In the genomic region with DNA sequence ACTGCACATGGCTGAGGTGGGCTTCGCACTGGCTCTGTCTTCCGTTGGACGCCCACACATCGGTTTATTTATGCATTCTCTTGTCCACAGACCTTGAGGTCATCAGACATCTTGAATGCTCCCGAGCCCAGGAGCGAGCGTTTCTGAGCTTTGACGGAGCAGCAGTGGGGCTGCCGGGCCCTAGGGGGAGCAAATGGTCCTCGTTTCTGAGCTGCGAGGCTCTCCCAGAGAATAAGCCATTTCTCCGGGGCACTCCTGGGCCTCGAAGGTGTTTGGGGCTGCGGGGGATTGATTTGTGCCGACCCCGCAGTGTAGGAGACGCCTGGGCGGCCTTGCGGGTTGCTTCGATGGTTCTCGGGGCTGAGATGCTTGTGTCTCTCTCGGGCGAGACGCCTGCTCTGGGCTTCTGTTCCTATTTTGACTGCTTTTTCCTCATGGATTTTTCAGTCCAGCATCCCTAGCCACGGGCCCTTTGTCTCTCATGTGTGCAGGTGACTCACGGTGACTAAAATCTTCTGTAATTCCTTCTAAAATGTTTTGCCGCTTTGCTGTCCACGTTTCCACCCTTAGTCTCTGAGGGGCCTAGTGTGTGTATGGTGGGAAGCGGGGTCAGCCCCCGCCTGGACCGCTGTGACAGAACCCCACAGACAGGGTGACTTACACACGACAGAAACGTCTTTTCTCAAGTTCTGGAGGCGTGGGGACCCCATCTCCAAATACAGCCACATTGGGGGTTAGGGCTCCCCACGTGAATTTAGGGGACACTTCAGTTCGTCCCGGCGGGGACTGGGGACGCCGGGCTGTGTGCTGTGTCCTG, we compare ENCODE assay signal across 8 cellular contexts.
DNase-seq lines count a peak whose midpoint lies in the region; ATAC-seq and TF ChIP-seq lines count a peak whose summit lies in the region.

No MANE protein-coding gene starts in this region.

- H3K9me2 ChIP-seq in OCI-LY7 (ENCODE audit: insufficient read depth, low read length): no peaks in the 10 kb centered on the region

- no peaks in the 10 kb centered on the region for H3K27me3 Mint-ChIP-seq in stimulated activated naive CD8-positive, alpha-beta T cell treated with anti-CD3 and anti-CD28 coated beads, Interleukin-15, Interleukin-2, amounts not matched to agents 100 ng/mL and 50 ng/mL, for 24 hours

- no peaks in the 10 kb centered on the region for H3K36me3 ChIP-seq in OCI-LY7 (ENCODE audit: insufficient read depth, low read length)
- H3K36me3 ChIP-seq in kidney epithelial cell (ENCODE audit: control insufficient read depth, insufficient read depth, low read length): no peaks in the 10 kb centered on the region

- no peaks in the 10 kb centered on the region for H4K20me1 ChIP-seq in OCI-LY7 (ENCODE audit: insufficient read depth, low read length)

- H2AFZ ChIP-seq in OCI-LY7 (ENCODE audit: low read length): no peak overlapping the region

- H3K4me1 ChIP-seq in OCI-LY7 (ENCODE audit: insufficient read depth, low read length, poor library complexity, severe bottlenecking): peaks cover 7% of the 10 kb centered on the region

- ATAC-seq in HG03039 (IDR thresholded peaks at IDR 0.05; ENCODE audit: unreplicated experiment) (no peak), GM18519 (IDR thresholded peaks at IDR 0.05; ENCODE audit: low FRiP score, unreplicated experiment) (no peak)

- H3K79me2 ChIP-seq in OCI-LY7 (ENCODE audit: insufficient read depth, low read depth, low read length): no peaks in the 10 kb centered on the region

- CTCF ChIA-PET in OCI-LY7 (lab: Charles Lee; ENCODE audit: unreplicated experiment): interaction anchor here (0.6 kb wide), 1 partner anchor 61 kb away, joined by 4 read pairs; no protein-coding TSS in a partner anchor

- H3K4me3 ChIP-seq in OCI-LY7 (ENCODE audit: low read depth, low read length, poor library complexity, severe bottlenecking) (peak overlapping the region; percentile 63), cardiac fibroblast (replicated peaks in 1 of 2; ENCODE audit: low read depth in 2 of 2, low read length in 2 of 2) (peak overlapping the region; percentile 44 to 48), kidney epithelial cell (ENCODE audit: low read depth, low read length) (peak overlapping the region; percentile 49)

- POLR2A ChIA-PET in OCI-LY7 (lab: Charles Lee): no interaction called here

- peak overlapping the region; percentile 78 for H3K4me3 Mint-ChIP-seq in stimulated activated naive CD8-positive, alpha-beta T cell treated with anti-CD3 and anti-CD28 coated beads, Interleukin-15, Interleukin-2, amounts not matched to agents 100 ng/mL and 50 ng/mL, for 24 hours

- no peaks in the 10 kb centered on the region for H3K27me3 ChIP-seq in kidney epithelial cell (ENCODE audit: control insufficient read depth, insufficient read depth, low read length)

- TF ChIP-seq CTCF in OCI-LY7 (conservative IDR thresholded peaks at IDR 0.05; ENCODE audit: low read length): peak; percentile 30; the same call in 1 of the 2 replicates
- peak; percentile 64 for TF ChIP-seq CTCF in cardiac fibroblast (IDR thresholded peaks at IDR 0.05; ENCODE audit: low read depth, low read length)
- TF ChIP-seq CTCF in kidney epithelial cell (IDR thresholded peaks at IDR 0.05; ENCODE audit: insufficient read depth, low read length, poor library complexity, severe bottlenecking): peak; percentile 65

- H3K36me3 Mint-ChIP-seq in stimulated activated naive CD8-positive, alpha-beta T cell treated with anti-CD3 and anti-CD28 coated beads, Interleukin-15, Interleukin-2, amounts not matched to agents 100 ng/mL and 50 ng/mL, for 24 hours (ENCODE audit: low read depth): no peaks in the 10 kb centered on the region

- DNase-seq in NCI-H146 (lab: John Stamatoyannopoulos, UW): peak; percentile 16
- DNase-seq in NCI-H146 treated with DMSO at 0.1 percent for 48 hours (lab: John Stamatoyannopoulos, UW; ENCODE audit: unreplicated experiment): no peak
- no peak for DNase-seq in OCI-LY7 (ENCODE audit: low spot score)
- DNase-seq in cardiac fibroblast (ENCODE audit: low read depth in 2 of 2): peak; percentile 70 to 86
- DNase-seq in kidney epithelial cell (ENCODE audit: low read depth): peak; percentile 60

- peak overlapping the region; percentile 81 for H3K4me2 ChIP-seq in OCI-LY7 (ENCODE audit: low read length)

- H3K9me3 Mint-ChIP-seq in stimulated activated naive CD8-positive, alpha-beta T cell treated with anti-CD3 and anti-CD28 coated beads, Interleukin-15, Interleukin-2, amounts not matched to agents 100 ng/mL and 50 ng/mL, for 24 hours: no peaks in the 10 kb centered on the region

- no TSS peak for BruUV-seq in OCI-LY7 (replicated peaks; lab: Mats Ljungman, UMichigan)

- no peak overlapping the region for H3K27ac ChIP-seq in OCI-LY7 (ENCODE audit: low read depth, low read length, poor library complexity, severe bottlenecking)

- peak overlapping the region; percentile 40 for H3K27ac Mint-ChIP-seq in stimulated activated naive CD8-positive, alpha-beta T cell treated with anti-CD3 and anti-CD28 coated beads, Interleukin-15, Interleukin-2, amounts not matched to agents 100 ng/mL and 50 ng/mL, for 24 hours

- no peaks in the 10 kb centered on the region for H3K9me3 ChIP-seq in OCI-LY7 (ENCODE audit: low read length)

- intact Hi-C loops in OCI-LY7 (cut with micrococcal nuclease; ENCODE audit: unreplicated experiment): loop anchor here (2.0 kb wide), 1 partner anchor 214 kb away; the partner anchor contains the start of gene TMEM52

- H3K4me1 Mint-ChIP-seq in stimulated activated naive CD8-positive, alpha-beta T cell treated with anti-CD3 and anti-CD28 coated beads, Interleukin-15, Interleukin-2, amounts not matched to agents 100 ng/mL and 50 ng/mL, for 24 hours (ENCODE audit: low read depth): peaks cover 18% of the 10 kb centered on the region

Comparison
In these comparisons a context has a peak if more than half of its experiments do, and no peak if none do; other contexts are left out.
1. DNase-seq: peak in NCI-H146 (single experiment), cardiac fibroblast (2 of 2) and kidney epithelial cell (single experiment); none in NCI-H146 treated with DMSO at 0.1 percent for 48 hours (single experiment) and OCI-LY7 (single experiment).
2. Peak in every context shown above with its lines, with median percentiles within 50 percentile points of each other: H3K4me3 ChIP-seq and CTCF ChIP-seq.